In genomic region chr3:180947761-180948390, GRCh38 we compare ENCODE assay signal across 11 cellular contexts. TPM values are rescaled to one million over a fixed set of nuclear protein-coding genes. Genes with fewer than 3 reads are reported as not detected.
DNase-seq lines count a peak whose midpoint lies in the region; ATAC-seq and TF ChIP-seq lines count a peak whose summit lies in the region.
"Had no signal": no experiment of that assay in that cellular context is flagged by ENCODE, and none has a peak within 500 bp of the region (broad histone marks: within the 10 kb centered on the region; RNA-seq: fewer than 3 reads in every experiment).

No MANE protein-coding gene starts in this region.

- H3K9me3 ChIP-seq in vagina, result no peaks in the 10 kb centered on the region
- H3K9me3 ChIP-seq: right atrium auricular region had no signal

- no peaks in the 10 kb centered on the region for H3K27me3 ChIP-seq in vagina
- H3K27me3 ChIP-seq: right atrium auricular region had no signal

- DNase-seq in SIG-M5 treated with dmso at 0.1 percent for 504 hours (lab: John Stamatoyannopoulos, UW; ENCODE audit: unreplicated experiment), result peak; percentile 43
- DNase-seq in NCI-H2081 treated with DMSO at 0.1 percent for 48 hours (lab: John Stamatoyannopoulos, UW), result no peak
- DNase-seq in substantia nigra (lab: John Stamatoyannopoulos, UW), result no peak
- no peak for DNase-seq in SKM-1 (lab: John Stamatoyannopoulos, UW; ENCODE audit: unreplicated experiment)
- no peak for DNase-seq in vagina (ENCODE audit: extremely low spot score in 2 of 2)
- DNase-seq: NCI-H510A had no signal

- TF ChIP-seq POLR2A in vagina (IDR thresholded peaks at IDR 0.05), result no peak

- TF ChIP-seq CTCF in vagina (IDR thresholded peaks at IDR 0.05), result no peak

- no peaks in the 10 kb centered on the region for H3K4me1 ChIP-seq in vagina
- H3K4me1 ChIP-seq: right atrium auricular region had no signal

- ATAC-seq in GM18502 (IDR thresholded peaks at IDR 0.05; ENCODE audit: poor library complexity, unreplicated experiment) (peak; percentile 91), GM21390 (IDR thresholded peaks at IDR 0.05; ENCODE audit: unreplicated experiment) (peak; percentile 77), HG03354 (IDR thresholded peaks at IDR 0.05; ENCODE audit: poor library complexity, severe bottlenecking, unreplicated experiment) (peak; percentile 64)

- H3K4me3 ChIP-seq in vagina, result no peak overlapping the region
- H3K4me3 ChIP-seq: right atrium auricular region had no signal

- peaks cover 3 to 35% of the 10 kb centered on the region in 2 donors for H3K36me3 ChIP-seq in vagina

- intact Hi-C loops in vagina (cut with DNase I), result no loop called here

- H3K27ac ChIP-seq in substantia nigra (ENCODE audit: low read depth, low read length, poor library complexity, severe bottlenecking) (no peak overlapping the region), vagina (no peak overlapping the region)
- H3K27ac ChIP-seq: C4-2B, right atrium auricular region had no signal

RNA-seq across cellular contexts. Expression of gene FXR1, which starts 35.4 kb away (rescaled TPM):
- 99.7 TPM for total RNA-seq in vagina

RNA-seq across cellular contexts. Expression of gene DNAJC19, which starts 41.7 kb away (rescaled TPM):
- total RNA-seq in vagina, result 38.1 TPM
